ENCODE assay signal across 25 cellular contexts in genomic region chr17:6101706-6102105, GRCh38. TPM values are rescaled to one million over a fixed set of nuclear protein-coding genes. Genes with fewer than 3 reads are reported as not detected.
A peak's percentile ranks its signal among the peaks of the same experiment; 100 is the strongest.
DNase-seq lines count a peak whose midpoint lies in the region; ATAC-seq and TF ChIP-seq lines count a peak whose summit lies in the region.
"Had no signal": no experiment of that assay in that cellular context is flagged by ENCODE, and none has a peak within 500 bp of the region (broad histone marks: within the 10 kb centered on the region; RNA-seq: fewer than 3 reads in every experiment).

No MANE protein-coding gene starts in this region.

- no peaks in the 10 kb centered on the region for H3K27me3 ChIP-seq in neural progenitor cell
- H3K27me3 ChIP-seq: right atrium auricular region, tibial nerve had no signal

- intact Hi-C loops in activated CD4-positive, alpha-beta memory T cell treated with anti-CD3 and anti-CD28 coated beads for 36 hours (cut with micrococcal nuclease): no loop called here

- POLR2A ChIA-PET in activated CD4-positive, alpha-beta memory T cell treated with anti-CD3 and anti-CD28 coated beads for 36 hours (lab: Charles Lee): no interaction called here

- no peaks in the 10 kb centered on the region for H3K79me2 ChIP-seq in neural progenitor cell (ENCODE audit: low read depth)
- H3K79me2 ChIP-seq: parathyroid adenoma had no signal

- no peak overlapping the region for H3K27ac ChIP-seq in neural progenitor cell
- H3K27ac ChIP-seq: lower lobe of right lung, parathyroid adenoma, right atrium auricular region, tibial nerve had no signal

- TF ChIP-seq CTCF in chondrocyte (IDR thresholded peaks at IDR 0.05) (no peak), neural progenitor cell (IDR thresholded peaks at IDR 0.05) (no peak)

- H3K4me1 Mint-ChIP-seq in chondrocyte (ENCODE audit: low read depth) (peaks cover 5% of the 10 kb centered on the region), neural progenitor cell (peaks cover 21% of the 10 kb centered on the region)
- no peaks in the 10 kb centered on the region for H3K4me1 Mint-ChIP-seq in activated CD4-positive, alpha-beta memory T cell treated with anti-CD3 and anti-CD28 coated beads for 36 hours (ENCODE audit: low read depth)
- H3K4me1 Mint-ChIP-seq: activated CD4-positive, alpha-beta T cell treated with anti-CD3 and anti-CD28 coated beads, Interleukin-2, amount 10 ng/mL, durations not matched to agents 7 days and 5 days had no signal

- no peaks in the 10 kb centered on the region for H3F3A ChIP-seq in neural progenitor cell (ENCODE audit: low read depth)

- no peak for ATAC-seq in GM21515 (IDR thresholded peaks at IDR 0.05; ENCODE audit: unreplicated experiment)
- ATAC-seq: activated T-cell treated with anti-CD3 and anti-CD28 coated beads, Interleukin-2, amount 50 U/mL, for 4 hours; lower lobe of right lung; PC-3 had no signal

- peaks cover 21% of the 10 kb centered on the region for H3K4me1 ChIP-seq in neural progenitor cell
- H3K4me1 ChIP-seq: lower lobe of right lung, tibial nerve had no signal

- H3K4me2 ChIP-seq in neural progenitor cell: peak overlapping the region; percentile 4

- no peak overlapping the region for H2AFZ ChIP-seq in neural progenitor cell (replicated peaks)
- H2AFZ ChIP-seq: parathyroid adenoma had no signal

- peaks cover 5% of the 10 kb centered on the region for H3K36me3 ChIP-seq in neural progenitor cell
- H3K36me3 ChIP-seq: lower lobe of right lung, right atrium auricular region, tibial nerve had no signal

- H3K4me3 Mint-ChIP-seq in chondrocyte (ENCODE audit: unreplicated experiment): no peak overlapping the region
- no peak overlapping the region for H3K4me3 Mint-ChIP-seq in neural progenitor cell
- no peak overlapping the region for H3K4me3 Mint-ChIP-seq in activated CD4-positive, alpha-beta memory T cell treated with anti-CD3 and anti-CD28 coated beads for 36 hours
- H3K4me3 Mint-ChIP-seq: activated CD4-positive, alpha-beta T cell treated with anti-CD3 and anti-CD28 coated beads, Interleukin-2, amount 10 ng/mL, durations not matched to agents 7 days and 5 days; activated T-cell treated with anti-CD3 and anti-CD28 coated beads, Interleukin-2, amount 50 U/mL, for 4 hours; CD4-positive, alpha-beta T cell; neural crest cell; T-helper 2 cell treated with Interferon-gamma antibody and Interleukin-4, amounts not matched to agents 5 μg/mL and 100 μg/mL, for 36 hours had no signal

- H4K20me1 ChIP-seq in neural progenitor cell (ENCODE audit: low read depth): no peaks in the 10 kb centered on the region

- peak; percentile 30 to 33 for DNase-seq in NCI-H526 (lab: John Stamatoyannopoulos, UW)
- DNase-seq in NCI-H526 treated with DMSO at 0.1 percent for 48 hours (lab: John Stamatoyannopoulos, UW): no peak
- peak; percentile 60 for DNase-seq in NCI-H2171 treated with DMSO at 0.1 percent for 48 hours (lab: John Stamatoyannopoulos, UW)
- DNase-seq in chondrocyte (ENCODE audit: low spot score): peak; percentile 4
- no peak for DNase-seq in neural progenitor cell (ENCODE audit: low spot score)
- no peak for DNase-seq in activated CD4-positive, alpha-beta memory T cell treated with anti-CD3 and anti-CD28 coated beads for 36 hours
- DNase-seq in DMS53 treated with DMSO at 0.1 percent for 48 hours (lab: John Stamatoyannopoulos, UW; ENCODE audit: unreplicated experiment): no peak
- DNase-seq: activated CD4-positive, alpha-beta T cell treated with anti-CD3 and anti-CD28 coated beads, Interleukin-2, amount 10 ng/mL, durations not matched to agents 7 days and 5 days; activated naive CD4-positive, alpha-beta T cell; activated T-cell treated with anti-CD3 and anti-CD28 coated beads, Interleukin-2, amount 50 U/mL, for 4 hours; CD4-positive, alpha-beta T cell; cerebellar nuclear complex; kidney glomerular epithelial cell; lower lobe of right lung; NCI-H1092; NCI-H2227 treated with DMSO at 0.1 percent for 48 hours; Right ventricle myocardium superior; stimulated activated CD4-positive, alpha-beta T cell treated with anti-CD3 and anti-CD28 coated beads, Interleukin-2, amount 100 ng/mL, for 24 hours had no signal

- no peak overlapping the region for H3K9ac ChIP-seq in neural progenitor cell
- H3K9ac ChIP-seq: parathyroid adenoma had no signal

- H3K27ac Mint-ChIP-seq in chondrocyte (ENCODE audit: unreplicated experiment) (no peak overlapping the region), neural progenitor cell (no peak overlapping the region)
- H3K27ac Mint-ChIP-seq in activated CD4-positive, alpha-beta memory T cell treated with anti-CD3 and anti-CD28 coated beads for 36 hours: no peak overlapping the region
- H3K27ac Mint-ChIP-seq: activated CD4-positive, alpha-beta T cell treated with anti-CD3 and anti-CD28 coated beads, Interleukin-2, amount 10 ng/mL, durations not matched to agents 7 days and 5 days; CD4-positive, alpha-beta T cell; T-helper 2 cell treated with Interferon-gamma antibody and Interleukin-4, amounts not matched to agents 5 μg/mL and 100 μg/mL, for 36 hours had no signal

- H3K36me3 Mint-ChIP-seq in chondrocyte (ENCODE audit: low read depth): peaks cover 2% of the 10 kb centered on the region
- H3K36me3 Mint-ChIP-seq in neural progenitor cell: peaks cover 61% of the 10 kb centered on the region
- no peaks in the 10 kb centered on the region for H3K36me3 Mint-ChIP-seq in activated CD4-positive, alpha-beta memory T cell treated with anti-CD3 and anti-CD28 coated beads for 36 hours

- H3K27me3 Mint-ChIP-seq in chondrocyte (ENCODE audit: low read depth) (peaks cover 12% of the 10 kb centered on the region), neural progenitor cell (ENCODE audit: insufficient read depth, low read depth) (peaks cover 3% of the 10 kb centered on the region)
- peaks cover 12% of the 10 kb centered on the region for H3K27me3 Mint-ChIP-seq in activated CD4-positive, alpha-beta memory T cell treated with anti-CD3 and anti-CD28 coated beads for 36 hours
- H3K27me3 Mint-ChIP-seq: activated CD4-positive, alpha-beta T cell treated with anti-CD3 and anti-CD28 coated beads, Interleukin-2, amount 10 ng/mL, durations not matched to agents 7 days and 5 days had no signal

- H3K4me3 ChIP-seq in neural progenitor cell: no peak overlapping the region
- H3K4me3 ChIP-seq: lower lobe of right lung, right atrium auricular region, tibial nerve had no signal

- H3K9me3 Mint-ChIP-seq in chondrocyte (ENCODE audit: low read depth) (no peaks in the 10 kb centered on the region), neural progenitor cell (peaks cover 2% of the 10 kb centered on the region)
- no peaks in the 10 kb centered on the region for H3K9me3 Mint-ChIP-seq in activated CD4-positive, alpha-beta memory T cell treated with anti-CD3 and anti-CD28 coated beads for 36 hours
- H3K9me3 Mint-ChIP-seq: activated CD4-positive, alpha-beta T cell treated with anti-CD3 and anti-CD28 coated beads, Interleukin-2, amount 10 ng/mL, durations not matched to agents 7 days and 5 days; activated T-cell treated with anti-CD3 and anti-CD28 coated beads, Interleukin-2, amount 50 U/mL, for 4 hours; CD4-positive, alpha-beta T cell; neural crest cell had no signal

- CTCF ChIA-PET in activated CD4-positive, alpha-beta memory T cell treated with anti-CD3 and anti-CD28 coated beads for 36 hours (lab: Charles Lee): interaction anchor here (0.8 kb wide), 1 partner anchor 180 kb away, joined by 3 read pairs; no protein-coding TSS in a partner anchor

- H3K9me3 ChIP-seq in neural progenitor cell (ENCODE audit: low read depth): no peaks in the 10 kb centered on the region
- H3K9me3 ChIP-seq: lower lobe of right lung, right atrium auricular region, tibial nerve had no signal

RNA-seq across cellular contexts. Expression of gene WSCD1, which starts 31.5 kb away (rescaled TPM):
- 3.5 to 4.4 TPM (median 4.2 TPM) in 3 replicates for total RNA-seq in chondrocyte
- 20.2 and 41.3 TPM in 2 replicates for total RNA-seq in neural progenitor cell (ENCODE audit: low replicate concordance)
- total RNA-seq in activated CD4-positive, alpha-beta memory T cell treated with anti-CD3 and anti-CD28 coated beads for 36 hours: under 1 TPM; 0.50 to 0.53 TPM
- total RNA-seq: activated CD4-positive, alpha-beta T cell treated with anti-CD3 and anti-CD28 coated beads, Interleukin-2, amount 10 ng/mL, durations not matched to agents 7 days and 5 days; CD4-positive, alpha-beta T cell had no signal

Comparison
In these comparisons a context has a peak if more than half of its experiments do, and no peak if none do; other contexts are left out.
1. DNase-seq: peak in NCI-H526 (2 of 2), NCI-H2171 treated with DMSO at 0.1 percent for 48 hours (single experiment) and chondrocyte (single experiment); none in NCI-H526 treated with DMSO at 0.1 percent for 48 hours (single experiment), neural progenitor cell (single experiment), activated CD4-positive, alpha-beta memory T cell treated with anti-CD3 and anti-CD28 coated beads for 36 hours (single experiment) and DMS53 treated with DMSO at 0.1 percent for 48 hours (single experiment).